8 cellular contexts compared by ENCODE assay signal in genomic region chr2:85998071-85998991, GRCh38.
DNase-seq lines count a peak whose midpoint lies in the region; ATAC-seq and TF ChIP-seq lines count a peak whose summit lies in the region.

No MANE protein-coding gene starts in this region.

- H3K36me3 Mint-ChIP-seq in activated naive CD4-positive, alpha-beta T cell treated with anti-CD3 and anti-CD28 coated beads, Interleukin-2, amount 50 U/mL, for 72 hours = peaks cover 0 to 13% of the 10 kb centered on the region in 2 donors
- H3K36me3 Mint-ChIP-seq in immature natural killer cell = no peaks in the 10 kb centered on the region

- peaks cover 62 to 71% of the 10 kb centered on the region in 2 donors for H3K4me1 Mint-ChIP-seq in immature natural killer cell

- TF ChIP-seq CTCF in GM10248 (IDR thresholded peaks at IDR 0.05; ENCODE audit: control extremely low read depth, extremely low read depth, low read depth, missing control alignments) = no peak
- TF ChIP-seq CTCF in A673 (conservative IDR thresholded peaks at IDR 0.05; ENCODE audit: low read depth, low read length) = no peak

- no peaks in the 10 kb centered on the region for H3K36me3 ChIP-seq in stomach smooth muscle (ENCODE audit: control insufficient read depth in 2 of 2, insufficient read depth in 2 of 2, low read length in 2 of 2)
- no peaks in the 10 kb centered on the region for H3K36me3 ChIP-seq in A673 (ENCODE audit: insufficient read depth, low read length, poor library complexity, severe bottlenecking)

- intact Hi-C loops in A673 (cut with micrococcal nuclease; ENCODE audit: unreplicated experiment) = no loop called here

- H3K9me3 ChIP-seq in stomach smooth muscle (ENCODE audit: control insufficient read depth in 2 of 2, low read length in 2 of 2) (no peaks in the 10 kb centered on the region), A673 (ENCODE audit: low read depth, low read length, poor library complexity, severe bottlenecking) (no peaks in the 10 kb centered on the region)

- peak overlapping the region in 1 of 2 donors; percentile 36 for H3K9ac ChIP-seq in stomach smooth muscle (ENCODE audit: low read length in 2 of 2)

- peak overlapping the region in 2 of 5 donors; percentile 49 to 54 for H3K4me3 Mint-ChIP-seq in immature natural killer cell

- H3K27ac Mint-ChIP-seq in activated naive CD4-positive, alpha-beta T cell treated with anti-CD3 and anti-CD28 coated beads, Interleukin-2, amount 50 U/mL, for 72 hours = peak overlapping the region; percentile 19 to 72
- peak overlapping the region; percentile 49 to 93 (median 88) for H3K27ac Mint-ChIP-seq in immature natural killer cell

- POLR2A ChIA-PET in GM10248 (lab: Yijun Ruan, JAX) = no interaction called here
- POLR2A ChIA-PET in A673 (lab: Charles Lee; ENCODE audit: low non-redundant PET) = no interaction called here

- H3K4me3 ChIP-seq in stomach smooth muscle (ENCODE audit: low read length in 2 of 2) (peak overlapping the region in 1 of 2 donors; percentile 44), A673 (ENCODE audit: low read depth, low read length, poor library complexity, severe bottlenecking) (no peak overlapping the region)

- peaks cover 2 to 3% (median 2%) of the 10 kb centered on the region in 3 donors for H3K27me3 Mint-ChIP-seq in immature natural killer cell (ENCODE audit: low read depth in 3 of 3)

- no peak for ATAC-seq in activated naive CD4-positive, alpha-beta T cell treated with anti-CD3 and anti-CD28 coated beads, Interleukin-2, amount 50 U/mL, for 72 hours

- H3K27ac ChIP-seq in stomach smooth muscle (ENCODE audit: low read length) (peak overlapping the region; percentile 66), A673 (ENCODE audit: low read depth, low read length, poor library complexity, severe bottlenecking) (no peak overlapping the region)

- DNase-seq in HCEC 1CT (peak; percentile 44), immature natural killer cell (no peak), GM10248 (ENCODE audit: extremely low spot score) (no peak), hypothalamus (lab: John Stamatoyannopoulos, UW) (no peak), NCI-H524 treated with DMSO at 0.1 percent for 48 hours (lab: John Stamatoyannopoulos, UW) (no peak), A673 (ENCODE audit: low spot score) (no peak)
- peak in 1 of 2 donors; percentile 42 for DNase-seq in activated naive CD4-positive, alpha-beta T cell treated with anti-CD3 and anti-CD28 coated beads, Interleukin-2, amount 50 U/mL, for 72 hours (ENCODE audit: low spot score in 2 of 2)

- no peaks in the 10 kb centered on the region for H3K27me3 ChIP-seq in stomach smooth muscle (ENCODE audit: control insufficient read depth in 1 of 2, insufficient read depth in 2 of 2, low read length in 2 of 2)
- no peaks in the 10 kb centered on the region for H3K27me3 ChIP-seq in A673 (replicated peaks; ENCODE audit: insufficient read depth, low read depth, low read length, poor library complexity)

- no TSS peak for BruUV-seq in A673 (replicated peaks; lab: Mats Ljungman, UMichigan)

- peaks cover 0 to 8% of the 10 kb centered on the region in 2 donors for H3K9me3 Mint-ChIP-seq in activated naive CD4-positive, alpha-beta T cell treated with anti-CD3 and anti-CD28 coated beads, Interleukin-2, amount 50 U/mL, for 72 hours
- no peaks in the 10 kb centered on the region for H3K9me3 Mint-ChIP-seq in immature natural killer cell

- H3K4me1 ChIP-seq in stomach smooth muscle (ENCODE audit: control insufficient read depth, insufficient read depth, low read length) (peaks cover 48% of the 10 kb centered on the region), A673 (ENCODE audit: insufficient read depth, low read length, poor library complexity, severe bottlenecking) (peaks cover 23% of the 10 kb centered on the region)

- CTCF ChIA-PET in GM10248 (lab: Yijun Ruan, JAX) = no interaction called here
- CTCF ChIA-PET in A673 (lab: Charles Lee) = no interaction called here
